1 cellular context compared by ENCODE assay signal in genomic region chr6:24324617-24325016, GRCh38.
TF ChIP-seq lines count a peak whose summit lies in the region.

No MANE protein-coding gene starts in this region.

TF ChIP-seq in HepG2, 621 proteins besides CTCF, POLR2A, EP300 and RAD21 (continued from another document):
- 0 out of 2 replicates have a peak, but pooled peaks have one; percentile 2 for TF ChIP-seq ARID4A (CRISPR knock-in tag; IDR thresholded peaks at IDR 0.05; ENCODE audit: borderline replicate concordance)
